Comparison of ENCODE assay signal across 23 cellular contexts in genomic region chr19:30924670-30925069, GRCh38.
"Had no signal": no experiment of that assay in that cellular context is flagged by ENCODE, and none has a peak within 500 bp of the region (broad histone marks: within the 10 kb centered on the region; RNA-seq: fewer than 3 reads in every experiment).

No MANE protein-coding gene starts in this region.

- H3K4me1 ChIP-seq: esophagus squamous epithelium, heart right ventricle, lower lobe of right lung, pancreas, right atrium auricular region, spleen, suprapubic skin, thyroid gland had no signal

- ATAC-seq: effector memory CD8-positive, alpha-beta T cell; heart right ventricle; left colon; left ventricle myocardium superior; lower lobe of right lung; natural killer cell; pancreas; stimulated activated naive B cell treated with anti-CD40 and anti-IgM and Interleukin-4, amounts not matched to agents 10 μg/mL and 1 μg/mL and 100 μg/mL, for 72 hours had no signal

- H3K27ac ChIP-seq: esophagus squamous epithelium, heart right ventricle, lower lobe of right lung, pancreas, right atrium auricular region, skin epidermis, spleen, suprapubic skin, thyroid gland had no signal

- H3K9me3 ChIP-seq: pancreas, suprapubic skin, thyroid gland had no signal

- H3K36me3 ChIP-seq: esophagus squamous epithelium, heart right ventricle, lower lobe of right lung, pancreas, right atrium auricular region, spleen, suprapubic skin, thyroid gland had no signal

- H3K4me3 ChIP-seq: esophagus squamous epithelium, heart right ventricle, lower lobe of right lung, pancreas, right atrium auricular region, skin epidermis, spleen, suprapubic skin, thyroid gland had no signal

- H3K27me3 ChIP-seq: esophagus squamous epithelium, right atrium auricular region, thyroid gland had no signal

- DNase-seq: cerebellar nuclear complex; cortex of kidney; effector memory CD8-positive, alpha-beta T cell; erythroblast; esophagus squamous epithelium; foreskin melanocyte; glutamatergic neuron; heart right ventricle; hippocampal formation; kidney glomerular epithelial cell; left colon; left ventricle myocardium superior; lower lobe of right lung; natural killer cell; occipital lobe; pancreas; spleen; stimulated activated CD4-positive, alpha-beta T cell treated with anti-CD3 and anti-CD28 coated beads, Interleukin-2, amount 100 ng/mL, for 48 hours; stimulated activated naive B cell treated with anti-CD40 and anti-IgM and Interleukin-4, amounts not matched to agents 10 μg/mL and 1 μg/mL and 100 μg/mL, for 72 hours; thyroid gland had no signal
